11 cellular contexts compared by ENCODE assay signal in the genomic region with DNA sequence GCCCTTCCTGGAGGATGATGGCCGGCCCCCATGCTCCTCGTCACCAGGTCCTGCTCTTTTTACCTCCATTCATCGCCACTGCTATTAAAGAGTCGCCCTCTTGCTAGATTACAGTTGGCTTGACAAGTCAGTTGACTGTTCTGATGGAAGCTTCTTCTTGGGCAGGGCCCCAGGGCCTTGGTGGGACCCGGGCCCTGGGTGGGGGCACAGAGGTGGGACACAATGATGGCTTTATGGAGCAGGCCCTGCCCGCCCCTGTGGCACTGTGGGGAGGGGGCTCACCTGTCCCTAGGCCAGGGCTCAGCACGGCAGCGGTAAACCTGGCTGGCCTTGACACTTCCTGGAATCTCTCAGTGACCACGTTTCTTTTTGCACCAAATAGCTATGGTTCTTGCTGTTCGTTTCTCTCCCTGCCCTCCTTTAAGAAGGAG. TPM values are rescaled to one million over a fixed set of nuclear protein-coding genes. Genes with fewer than 3 reads are reported as not detected.
DNase-seq lines count a peak whose midpoint lies in the region; ATAC-seq and TF ChIP-seq lines count a peak whose summit lies in the region.
"Had no signal": no experiment of that assay in that cellular context is flagged by ENCODE, and none has a peak within 500 bp of the region (broad histone marks: within the 10 kb centered on the region; RNA-seq: fewer than 3 reads in every experiment).

No MANE protein-coding gene starts in this region.

- 92% methylated on average over 10 of the region's 10 CpGs for WGBS in hepatocyte (ENCODE audit: low lambda C conversion rate, missing lambda C conversion rate)

- peak overlapping the region in 9 of 11 experiments; percentile 93 to 100 (median 98); a peak in 16 of 22 replicates for H3K4me2 ChIP-seq in BLaER1 treated with 17β-estradiol and CSF1 and Interleukin-3, amounts not matched to agents 10 nM and 100 nM
- H3K4me2 ChIP-seq in hepatocyte, result no peak overlapping the region

- H3K27me3 Mint-ChIP-seq in activated naive CD8-positive, alpha-beta T cell treated with anti-CD3 and anti-CD28 coated beads, Interleukin-2, amount 50 U/mL, for 24 hours, result no peaks in the 10 kb centered on the region
- peaks cover 0 to 8% of the 10 kb centered on the region in 2 donors for H3K27me3 Mint-ChIP-seq in natural killer cell (ENCODE audit: low read depth in 2 of 2)

- no peak overlapping the region for H3K9ac ChIP-seq in BLaER1 treated with 17β-estradiol and CSF1 and Interleukin-3, amounts not matched to agents 10 nM and 100 nM

- peaks cover 0 to 14% (median 0%) of the 10 kb centered on the region in 11 experiments; a peak in 3 of 22 replicates for H4K20me1 ChIP-seq in BLaER1 treated with 17β-estradiol and CSF1 and Interleukin-3, amounts not matched to agents 10 nM and 100 nM
- H4K20me1 ChIP-seq in hepatocyte (ENCODE audit: insufficient read depth, poor library complexity, severe bottlenecking), result no peaks in the 10 kb centered on the region

- no peak overlapping the region for H2AFZ ChIP-seq in hepatocyte

- H3K4me1 Mint-ChIP-seq in activated naive CD8-positive, alpha-beta T cell treated with anti-CD3 and anti-CD28 coated beads, Interleukin-2, amount 50 U/mL, for 24 hours, result peaks cover 8% of the 10 kb centered on the region
- peaks cover 15 to 18% of the 10 kb centered on the region in 2 donors for H3K4me1 Mint-ChIP-seq in natural killer cell

- no peak overlapping the region for H3K4me3 ChIP-seq in BLaER1 treated with 17β-estradiol and CSF1 and Interleukin-3, amounts not matched to agents 10 nM and 100 nM
- no peak overlapping the region for H3K4me3 ChIP-seq in hepatocyte
- H3K4me3 ChIP-seq: smooth muscle cell had no signal

- peak overlapping the region; percentile 34 for H3K4me3 Mint-ChIP-seq in activated naive CD8-positive, alpha-beta T cell treated with anti-CD3 and anti-CD28 coated beads, Interleukin-2, amount 50 U/mL, for 24 hours
- H3K4me3 Mint-ChIP-seq in natural killer cell, result peak overlapping the region; percentile 89

- intact Hi-C loops in natural killer cell (cut with micrococcal nuclease), result no loop called here

- peaks cover 0 to 25% (median 0%) of the 10 kb centered on the region in 11 experiments; a peak in 10 of 22 replicates for H3K27me3 ChIP-seq in BLaER1 treated with 17β-estradiol and CSF1 and Interleukin-3, amounts not matched to agents 10 nM and 100 nM
- H3K27me3 ChIP-seq in hepatocyte, result no peaks in the 10 kb centered on the region

- no peaks in the 10 kb centered on the region for H3K36me3 ChIP-seq in BLaER1 treated with 17β-estradiol and CSF1 and Interleukin-3, amounts not matched to agents 10 nM and 100 nM
- no peaks in the 10 kb centered on the region for H3K36me3 ChIP-seq in hepatocyte (replicated peaks; ENCODE audit: insufficient read depth, low read depth)
- H3K36me3 ChIP-seq: WERI-Rb-1 had no signal

- no peak overlapping the region for H3K27ac Mint-ChIP-seq in activated naive CD8-positive, alpha-beta T cell treated with anti-CD3 and anti-CD28 coated beads, Interleukin-2, amount 50 U/mL, for 24 hours
- peak overlapping the region; percentile 56 to 68 for H3K27ac Mint-ChIP-seq in natural killer cell

- DNase-seq in ELF-1 (ENCODE audit: low read depth, low spot score) (peak; percentile 10), natural killer cell (peak; percentile 12), hepatocyte (ENCODE audit: low spot score) (no peak), RPMI8226 (no peak)
- DNase-seq in activated naive CD8-positive, alpha-beta T cell treated with anti-CD3 and anti-CD28 coated beads, Interleukin-2, amount 50 U/mL, for 24 hours, result no peak
- DNase-seq: Kasumi-1, WERI-Rb-1 had no signal

- no peaks in the 10 kb centered on the region for H3K9me2 ChIP-seq in hepatocyte (replicated peaks; ENCODE audit: insufficient read depth)

- H3K79me2 ChIP-seq in hepatocyte, result no peaks in the 10 kb centered on the region

- H3K9me3 Mint-ChIP-seq in activated naive CD8-positive, alpha-beta T cell treated with anti-CD3 and anti-CD28 coated beads, Interleukin-2, amount 50 U/mL, for 24 hours, result no peaks in the 10 kb centered on the region
- no peaks in the 10 kb centered on the region for H3K9me3 Mint-ChIP-seq in natural killer cell

- no peak for ATAC-seq in activated naive CD8-positive, alpha-beta T cell treated with anti-CD3 and anti-CD28 coated beads, Interleukin-2, amount 50 U/mL, for 24 hours
- ATAC-seq in natural killer cell (no peak), GM21381 (IDR thresholded peaks at IDR 0.05; ENCODE audit: unreplicated experiment) (no peak), HG03025 (IDR thresholded peaks at IDR 0.05; ENCODE audit: low FRiP score, unreplicated experiment) (no peak)

- H3K36me3 Mint-ChIP-seq in activated naive CD8-positive, alpha-beta T cell treated with anti-CD3 and anti-CD28 coated beads, Interleukin-2, amount 50 U/mL, for 24 hours (ENCODE audit: low read depth), result no peaks in the 10 kb centered on the region
- H3K36me3 Mint-ChIP-seq in natural killer cell, result no peaks in the 10 kb centered on the region

- peaks cover 17 to 68% (median 46%) of the 10 kb centered on the region in 10 experiments; a peak in 19 of 20 replicates for H3K4me1 ChIP-seq in BLaER1 treated with 17β-estradiol and CSF1 and Interleukin-3, amounts not matched to agents 10 nM and 100 nM
- peaks cover 11% of the 10 kb centered on the region for H3K4me1 ChIP-seq in hepatocyte (ENCODE audit: insufficient read depth)

- H3K9me3 ChIP-seq in BLaER1 treated with 17β-estradiol and CSF1 and Interleukin-3, amounts not matched to agents 10 nM and 100 nM (replicated peaks in 1 of 11), result no peaks in the 10 kb centered on the region
- H3K9me3 ChIP-seq in hepatocyte (ENCODE audit: low read depth), result no peaks in the 10 kb centered on the region

- H3K27ac ChIP-seq in BLaER1 treated with 17β-estradiol and CSF1 and Interleukin-3, amounts not matched to agents 10 nM and 100 nM, result no peak overlapping the region
- H3K27ac ChIP-seq in hepatocyte, result no peak overlapping the region
- H3K27ac ChIP-seq: WERI-Rb-1 had no signal

- TF ChIP-seq CTCF in natural killer cell (IDR thresholded peaks at IDR 0.05) (no peak), hepatocyte (IDR thresholded peaks at IDR 0.05; ENCODE audit: poor library complexity) (no peak)

RNA-seq across cellular contexts. Expression of gene HS6ST1, which starts 4.8 kb away (rescaled TPM):
- 10 to 100 TPM; 18.9 to 35.9 (median 28.8) TPM for total RNA-seq in natural killer cell
- 35.7 and 48.3 TPM in 2 replicates for total RNA-seq in hepatocyte
- polyA plus RNA-seq in hepatocyte, result 34.9 and 46.7 TPM in 2 replicates

Comparison
In these comparisons a context has a peak if more than half of its experiments do, and no peak if none do; other contexts are left out.
1. DNase-seq: peak in ELF-1 (single experiment) and natural killer cell (single experiment); none in activated naive CD8-positive, alpha-beta T cell treated with anti-CD3 and anti-CD28 coated beads, Interleukin-2, amount 50 U/mL, for 24 hours (single experiment), hepatocyte (single experiment) and RPMI8226 (single experiment).